15 cellular contexts compared by ENCODE assay signal in the genomic region with DNA sequence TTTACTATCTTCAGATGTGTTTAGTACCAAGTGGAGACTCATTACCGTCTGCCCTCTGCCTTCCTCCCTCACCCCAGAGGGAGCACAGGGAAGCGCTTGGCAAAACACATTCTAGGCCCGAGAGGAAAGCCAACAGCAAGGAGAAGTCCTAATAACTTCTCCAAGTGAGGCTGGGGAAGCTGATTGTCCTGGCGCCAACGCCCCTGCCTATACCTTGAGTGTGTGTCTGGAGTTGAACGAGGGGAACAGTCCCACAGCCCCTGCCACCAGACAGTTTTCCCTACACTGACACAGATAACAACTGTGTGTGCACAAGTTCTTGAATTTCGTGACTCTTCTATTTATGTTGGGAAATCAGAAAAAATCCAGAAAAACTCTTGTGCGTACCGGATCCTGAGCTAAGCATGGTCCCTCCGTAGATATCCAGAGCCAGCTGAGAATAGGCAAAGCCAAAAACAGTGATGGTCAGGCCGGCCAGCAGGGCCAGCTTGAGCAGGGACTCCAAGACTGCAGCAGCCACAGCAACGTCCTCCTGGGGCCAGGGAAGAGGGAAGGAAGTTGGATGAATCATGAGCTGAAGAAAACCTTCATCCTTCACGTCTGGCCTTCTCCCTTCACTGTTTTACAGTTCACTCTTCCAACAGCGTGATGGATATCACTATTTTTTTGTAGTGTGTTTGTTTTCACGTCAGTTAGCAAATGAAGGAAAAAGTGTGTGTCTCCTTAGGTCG. TPM values are rescaled to one million over a fixed set of nuclear protein-coding genes. Genes with fewer than 3 reads are reported as not detected.
DNase-seq lines count a peak whose midpoint lies in the region; ATAC-seq and TF ChIP-seq lines count a peak whose summit lies in the region.
"Had no signal": no experiment of that assay in that cellular context is flagged by ENCODE, and none has a peak within 500 bp of the region (broad histone marks: within the 10 kb centered on the region; RNA-seq: fewer than 3 reads in every experiment).

No MANE protein-coding gene starts in this region.

- H3K27me3 ChIP-seq in psoas muscle (ENCODE audit: insufficient read depth in 3 of 3, low read length in 2 of 3) (no peaks in the 10 kb centered on the region), trophoblast cell (ENCODE audit: insufficient read depth, low read length) (no peaks in the 10 kb centered on the region)
- H3K27me3 ChIP-seq: breast epithelium, foreskin keratinocyte, MG63 had no signal

- no peak overlapping the region for H3K4ac ChIP-seq in trophoblast cell (ENCODE audit: low read depth, low read length)

- no peak overlapping the region for H2AFZ ChIP-seq in trophoblast cell (ENCODE audit: insufficient read depth, low read length, poor library complexity)

- H3K9me3 Mint-ChIP-seq in activated naive CD4-positive, alpha-beta T cell treated with anti-CD3 and anti-CD28 coated beads, Interleukin-2, amount 50 U/mL, for 72 hours = no peaks in the 10 kb centered on the region

- H3K27ac ChIP-seq in KOPT-K1 (ENCODE audit: low read depth, low read length, poor library complexity, severe bottlenecking) = peak overlapping the region; percentile 99
- no peak overlapping the region for H3K27ac ChIP-seq in psoas muscle
- H3K27ac ChIP-seq in trophoblast cell (ENCODE audit: low read depth, low read length) = no peak overlapping the region
- H3K27ac ChIP-seq: breast epithelium, foreskin keratinocyte had no signal

- H3K9me3 ChIP-seq in KOPT-K1 (ENCODE audit: insufficient read depth, low read length, poor library complexity, severe bottlenecking) (no peaks in the 10 kb centered on the region), psoas muscle (no peaks in the 10 kb centered on the region), trophoblast cell (ENCODE audit: insufficient read depth, low read depth, low read length) (peaks cover 1% of the 10 kb centered on the region)
- H3K9me3 ChIP-seq: breast epithelium, MG63 had no signal

- H3K4me3 ChIP-seq in choroid plexus epithelial cell (ENCODE audit: low read depth, low read length) = no peak overlapping the region
- H3K4me3 ChIP-seq in psoas muscle = no peak overlapping the region
- H3K4me3 ChIP-seq in trophoblast cell (ENCODE audit: low read depth, low read length) = no peak overlapping the region
- H3K4me3 ChIP-seq: breast epithelium, MG63 had no signal

- no peak overlapping the region for H4K12ac ChIP-seq in trophoblast cell (ENCODE audit: low read depth, low read length)

- no peaks in the 10 kb centered on the region for H3K79me2 ChIP-seq in trophoblast cell (ENCODE audit: control insufficient read depth, insufficient read depth, low read length, poor library complexity)

- no peak overlapping the region for H3K9ac ChIP-seq in trophoblast cell (ENCODE audit: low read length)

- H2BK12ac ChIP-seq in trophoblast cell (ENCODE audit: low read length) = no peak overlapping the region

- H2BK5ac ChIP-seq in trophoblast cell (ENCODE audit: low read depth, low read length, poor library complexity) = no peak overlapping the region

- no peak overlapping the region for H3K4me2 ChIP-seq in trophoblast cell (ENCODE audit: low read length)

- peaks cover 24% of the 10 kb centered on the region for H3K36me3 ChIP-seq in KOPT-K1 (ENCODE audit: insufficient read depth, low read length)
- H3K36me3 ChIP-seq in psoas muscle (ENCODE audit: insufficient read depth in 1 of 2, low read depth in 1 of 2) = peaks cover 0 to 86% of the 10 kb centered on the region in 2 donors
- H3K36me3 ChIP-seq in trophoblast cell (ENCODE audit: control insufficient read depth in 1 of 2, insufficient read depth in 2 of 2, low read length in 2 of 2) = peaks cover 16 to 22% of the 10 kb centered on the region in 2 experiments
- H3K36me3 ChIP-seq: breast epithelium had no signal

- H3K18ac ChIP-seq in trophoblast cell (ENCODE audit: low read length) = no peak overlapping the region

- no peak overlapping the region for H2BK120ac ChIP-seq in trophoblast cell (ENCODE audit: insufficient read depth, low read length, poor library complexity)

- no peak overlapping the region for H3K14ac ChIP-seq in trophoblast cell (ENCODE audit: low read length)

- DNase-seq in activated naive CD4-positive, alpha-beta T cell treated with anti-CD3 and anti-CD28 coated beads, Interleukin-2, amount 50 U/mL, for 72 hours (ENCODE audit: low spot score in 2 of 2) = no peak
- DNase-seq in activated naive CD4-positive, alpha-beta T cell treated with anti-CD3 and anti-CD28 coated beads, Interleukin-2, amount 50 U/mL, for 16 hours = no peak
- peak; percentile 22 for DNase-seq in choroid plexus epithelial cell (ENCODE audit: low read depth)
- DNase-seq in psoas muscle = peak; percentile 23 to 61
- no peak for DNase-seq in stimulated activated CD4-positive, alpha-beta T cell treated with anti-CD3 and anti-CD28 coated beads, Interleukin-15, amount 100 ng/mL, for 24 hours
- DNase-seq in NCI-H748 (lab: John Stamatoyannopoulos, UW; ENCODE audit: unreplicated experiment) = no peak
- DNase-seq in trophoblast cell = no peak
- DNase-seq: activated CD8-positive, alpha-beta memory T cell treated with anti-CD3 and anti-CD28 coated beads for 24 hours; activated gamma-delta T cell; foreskin keratinocyte; mesendoderm; MG63; NCI-H82 had no signal

- 72 to 74% (median 72%) methylated on average over 16 of the region's 16 CpGs for WGBS in psoas muscle, 3 donors
- no CpG with 5 or more reads among the region's 16 CpGs for WGBS in trophoblast cell (ENCODE audit: extremely low coverage, insufficient coverage, insufficient read length)

- no peak overlapping the region for H4K8ac ChIP-seq in trophoblast cell (ENCODE audit: low read depth, low read length)

- no peaks in the 10 kb centered on the region for H3K79me1 ChIP-seq in trophoblast cell (ENCODE audit: low read length)

- H4K91ac ChIP-seq in trophoblast cell (ENCODE audit: low read depth, low read length) = no peak overlapping the region

- intact Hi-C loops in psoas muscle (cut with DNase I) = no loop called here

- no peaks in the 10 kb centered on the region for H3K4me1 ChIP-seq in psoas muscle
- no peaks in the 10 kb centered on the region for H3K4me1 ChIP-seq in trophoblast cell (ENCODE audit: control insufficient read depth in 1 of 2, insufficient read depth in 2 of 2, low read length in 2 of 2)
- H3K4me1 ChIP-seq: breast epithelium had no signal

- peak overlapping the region; percentile 22 to 74 for H3K27ac Mint-ChIP-seq in activated naive CD4-positive, alpha-beta T cell treated with anti-CD3 and anti-CD28 coated beads, Interleukin-2, amount 50 U/mL, for 72 hours

- no peak for ATAC-seq in activated naive CD4-positive, alpha-beta T cell treated with anti-CD3 and anti-CD28 coated beads, Interleukin-2, amount 50 U/mL, for 72 hours
- ATAC-seq in psoas muscle = peak in 3 of 4 donors; percentile 13 to 53 (median 42)
- ATAC-seq: foreskin keratinocyte had no signal

- no peak overlapping the region for H2AK5ac ChIP-seq in trophoblast cell (ENCODE audit: low read length)

- no peak overlapping the region for H3K23ac ChIP-seq in trophoblast cell (ENCODE audit: low read length)

- no peak for TF ChIP-seq CTCF in choroid plexus epithelial cell (conservative IDR thresholded peaks at IDR 0.05; ENCODE audit: low read depth, low read length)
- TF ChIP-seq CTCF in psoas muscle (IDR thresholded peaks at IDR 0.05) = no peak

- H3K36me3 Mint-ChIP-seq in activated naive CD4-positive, alpha-beta T cell treated with anti-CD3 and anti-CD28 coated beads, Interleukin-2, amount 50 U/mL, for 72 hours = peaks cover 24 to 48% of the 10 kb centered on the region in 2 donors

RNA-seq across cellular contexts. Expression of a gene that starts 26.5 kb away (rescaled TPM):
- total RNA-seq in activated naive CD4-positive, alpha-beta T cell treated with anti-CD3 and anti-CD28 coated beads, Interleukin-2, amount 50 U/mL, for 72 hours = 10 to 100 TPM; 19.5 to 38.3 TPM
- 1 to 10 TPM; 5.7 to 8.8 (median 6.5) TPM for total RNA-seq in psoas muscle
- polyA plus RNA-seq in psoas muscle = 10 to 100 TPM in 1 of 3 donors, 1 to 10 TPM in 2; 5.4 to 13.2 (median 8.1) TPM
- 10.1 and 10.5 TPM in 2 replicates for polyA plus RNA-seq in trophoblast cell (2013)

RNA-seq across cellular contexts. Expression of a gene that starts 57.3 kb away (rescaled TPM):
- 10 to 100 TPM in 1 of 2 donors, 1 to 10 TPM in 1; 3.4 to 22.5 TPM for total RNA-seq in activated naive CD4-positive, alpha-beta T cell treated with anti-CD3 and anti-CD28 coated beads, Interleukin-2, amount 50 U/mL, for 72 hours
- total RNA-seq in psoas muscle = 1 to 10 TPM; 3.2 to 8.4 (median 4.5) TPM
- 1 to 10 TPM; 3.5 to 4.9 (median 3.9) TPM for polyA plus RNA-seq in psoas muscle
- polyA plus RNA-seq in trophoblast cell (2013) = 10.6 and 11.2 TPM in 2 replicates

RNA-seq across cellular contexts. Expression of a gene that starts 57.9 kb away (rescaled TPM):
- 10 to 100 TPM; 19.6 to 23.3 TPM for total RNA-seq in activated naive CD4-positive, alpha-beta T cell treated with anti-CD3 and anti-CD28 coated beads, Interleukin-2, amount 50 U/mL, for 72 hours
- 10 to 100 TPM; 16.0 to 25.0 (median 16.8) TPM for total RNA-seq in psoas muscle
- polyA plus RNA-seq in psoas muscle = 10 to 100 TPM in 1 of 3 donors, 1 to 10 TPM in 2; 6.7 to 20.6 (median 6.9) TPM
- polyA plus RNA-seq in trophoblast cell (2013) = 1.4 and 1.8 TPM in 2 replicates

Comparison
In these comparisons a context has a peak if more than half of its experiments do, and no peak if none do; other contexts are left out.
1. ATAC-seq: peak in psoas muscle (3 of 4); none in activated naive CD4-positive, alpha-beta T cell treated with anti-CD3 and anti-CD28 coated beads, Interleukin-2, amount 50 U/mL, for 72 hours (0 of 2).
2. DNase-seq: peak in choroid plexus epithelial cell (single experiment) and psoas muscle (2 of 2); none in activated naive CD4-positive, alpha-beta T cell treated with anti-CD3 and anti-CD28 coated beads, Interleukin-2, amount 50 U/mL, for 72 hours (0 of 2), activated naive CD4-positive, alpha-beta T cell treated with anti-CD3 and anti-CD28 coated beads, Interleukin-2, amount 50 U/mL, for 16 hours (single experiment), stimulated activated CD4-positive, alpha-beta T cell treated with anti-CD3 and anti-CD28 coated beads, Interleukin-15, amount 100 ng/mL, for 24 hours (single experiment), NCI-H748 (single experiment) and trophoblast cell (0 of 2).